ENCODE assay signal across 1 cellular context in genomic region chr20:61256819-61257218, GRCh38.
TF ChIP-seq lines count a peak whose summit lies in the region.

No MANE protein-coding gene starts in this region.

TF ChIP-seq in H1, 55 proteins besides CTCF, POLR2A, EP300 and RAD21:
- TF ChIP-seq YY1 (IDR thresholded peaks at IDR 0.05; ENCODE audit: low read depth, low read length) (no peak), CREB1 (IDR thresholded peaks at IDR 0.05) (no peak), PHF8 (conservative IDR thresholded peaks at IDR 0.05; ENCODE audit: low read depth, low read length) (no peak), EZH2 (IDR thresholded peaks at IDR 0.05; ENCODE audit: low read depth, low read length, severe bottlenecking) (no peak), E2F6 (IDR thresholded peaks at IDR 0.05) (no peak), SIX5 (IDR thresholded peaks at IDR 0.05; ENCODE audit: low read depth, low read length) (no peak), SAP30 (IDR thresholded peaks at IDR 0.05; ENCODE audit: insufficient read depth, insufficient replicate concordance, low read length) (no peak), CBX8 (IDR thresholded peaks at IDR 0.05; ENCODE audit: borderline replicate concordance, low read depth, low read length) (no peak), ATF3 (IDR thresholded peaks at IDR 0.05; ENCODE audit: insufficient read depth, low read depth, low read length) (no peak), EGR1 (IDR thresholded peaks at IDR 0.05; ENCODE audit: borderline replicate concordance, low read depth, low read length) (no peak), POLR2AphosphoS5 (IDR thresholded peaks at IDR 0.05; ENCODE audit: low read depth, low read length) (no peak), KDM5A (IDR thresholded peaks at IDR 0.05; ENCODE audit: low read length) (no peak), HDAC6 (IDR thresholded peaks at IDR 0.05; ENCODE audit: low read depth, low read length) (no peak), CEBPB (IDR thresholded peaks at IDR 0.05; ENCODE audit: low read depth, low read length) (no peak), SIN3A (conservative IDR thresholded peaks at IDR 0.05 in 1 of 2, IDR thresholded peaks at IDR 0.05 in 1 of 2; ENCODE audit: low read depth in 1 of 2, low read length in 2 of 2) (no peak), CTBP2 (IDR thresholded peaks at IDR 0.05; ENCODE audit: borderline replicate concordance, insufficient read depth, insufficient read length, low read length) (no peak), JUND (IDR thresholded peaks at IDR 0.05; ENCODE audit: low read length) (no peak), TAF7 (optimal IDR thresholded peaks at IDR 0.05; ENCODE audit: borderline replicate concordance, low read depth, low read length) (no peak), MAX (IDR thresholded peaks at IDR 0.05) (no peak), BCL11A (IDR thresholded peaks at IDR 0.05; ENCODE audit: low read depth in 2 of 2, low read length in 2 of 2) (no peak)
